Comparison of ENCODE assay signal across 8 cellular contexts in the genomic region with DNA sequence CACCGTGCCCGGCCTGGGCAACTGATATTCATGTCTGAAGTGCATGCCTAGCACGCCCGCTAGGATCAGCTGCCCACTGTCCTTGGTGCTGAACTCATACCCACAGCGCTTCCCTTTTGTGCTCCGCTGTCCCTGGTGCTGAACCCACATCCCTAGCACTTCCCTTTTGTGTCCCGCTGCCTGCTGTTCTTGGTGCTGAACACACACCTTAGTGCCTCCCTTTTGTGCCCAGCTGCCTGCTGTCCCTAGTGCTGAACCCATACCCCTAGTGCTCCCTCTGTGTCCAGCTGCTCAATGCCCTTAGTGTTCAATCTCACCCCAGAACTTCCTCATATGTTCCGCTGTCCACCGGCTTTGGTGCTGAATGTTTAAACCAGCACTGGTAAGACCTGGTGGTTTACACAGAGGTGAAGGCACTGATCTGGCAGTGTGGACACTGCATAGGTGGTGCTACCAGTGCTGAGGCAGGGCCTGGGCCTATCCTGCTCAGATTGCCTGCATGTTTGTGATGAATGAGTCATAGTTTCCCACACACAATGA. TPM values are rescaled to one million over a fixed set of nuclear protein-coding genes. Genes with fewer than 3 reads are reported as not detected.
A peak's percentile ranks its signal among the peaks of the same experiment; 100 is the strongest.
DNase-seq lines count a peak whose midpoint lies in the region; ATAC-seq and TF ChIP-seq lines count a peak whose summit lies in the region.

No MANE protein-coding gene starts in this region.

- CTCF ChIA-PET in activated CD4-positive, alpha-beta memory T cell treated with anti-CD3 and anti-CD28 coated beads, Interleukin-2, amount 10 ng/mL, durations not matched to agents 7 days and 5 days (lab: Charles Lee) = interaction anchor here (0.7 kb wide), 1 partner anchor 39 kb away, joined by 3 read pairs; no protein-coding TSS in a partner anchor

- peaks cover 34% of the 10 kb centered on the region for H3K36me3 Mint-ChIP-seq in activated CD4-positive, alpha-beta memory T cell treated with anti-CD3 and anti-CD28 coated beads, Interleukin-2, amount 10 ng/mL, durations not matched to agents 7 days and 5 days (ENCODE audit: low read depth)

- DNase-seq in DMS53 treated with DMSO at 0.1 percent for 48 hours (lab: John Stamatoyannopoulos, UW; ENCODE audit: unreplicated experiment) (peak; percentile 64), NAMALWA (ENCODE audit: low spot score) (peak; percentile 93), dorsolateral prefrontal cortex (peak in 8 of 10 donors; percentile 49 to 68 (median 58)), lower lobe of right lung (peak; percentile 89), NK-92 (lab: John Stamatoyannopoulos, UW; ENCODE audit: unreplicated experiment) (no peak), SHP77 treated with DMSO at 0.1 percent for 48 hours (lab: John Stamatoyannopoulos, UW) (no peak)
- peak; percentile 87 for DNase-seq in activated CD4-positive, alpha-beta memory T cell treated with anti-CD3 and anti-CD28 coated beads, Interleukin-2, amount 10 ng/mL, durations not matched to agents 7 days and 5 days
- DNase-seq in stimulated activated CD8-positive, alpha-beta memory T cell treated with anti-CD3 and anti-CD28 coated beads, Interleukin-12 subunit alpha, Interleukin-12 subunit beta, amount 100 ng/mL, for 1 hour (ENCODE audit: low read depth) = peak; percentile 34

- no peaks in the 10 kb centered on the region for H3K4me1 ChIP-seq in lower lobe of right lung

- no peaks in the 10 kb centered on the region for H3K9me3 ChIP-seq in lower lobe of right lung

- no peaks in the 10 kb centered on the region for H3K27me3 ChIP-seq in dorsolateral prefrontal cortex
- H3K27me3 ChIP-seq in lower lobe of right lung (ENCODE audit: low read depth) = no peaks in the 10 kb centered on the region

- ATAC-seq in lower lobe of right lung = peak; percentile 85 to 93

- no peak overlapping the region for H3K4me3 Mint-ChIP-seq in activated CD4-positive, alpha-beta memory T cell treated with anti-CD3 and anti-CD28 coated beads, Interleukin-2, amount 10 ng/mL, durations not matched to agents 7 days and 5 days

- POLR2A ChIA-PET in activated CD4-positive, alpha-beta memory T cell treated with anti-CD3 and anti-CD28 coated beads, Interleukin-2, amount 10 ng/mL, durations not matched to agents 7 days and 5 days (lab: Charles Lee) = interaction anchor here (1.2 kb wide), 1 partner anchor 11 kb away, joined by 5 read pairs; no protein-coding TSS in a partner anchor

- peak in 20 of 56 donors; percentile 7 to 49 (median 24) for TF ChIP-seq CTCF in dorsolateral prefrontal cortex (IDR thresholded peaks at IDR 0.05 in 54 of 56, conservative IDR thresholded peaks at IDR 0.05 in 2 of 56; ENCODE audit: low read depth in 1 of 56, partially characterized antibody in 56 of 56)
- no peak for TF ChIP-seq CTCF in lower lobe of right lung (IDR thresholded peaks at IDR 0.05)

- no peaks in the 10 kb centered on the region for H3K27me3 Mint-ChIP-seq in activated CD4-positive, alpha-beta memory T cell treated with anti-CD3 and anti-CD28 coated beads, Interleukin-2, amount 10 ng/mL, durations not matched to agents 7 days and 5 days

- peaks cover 84% of the 10 kb centered on the region for H3K36me3 ChIP-seq in lower lobe of right lung

- H3K9me3 Mint-ChIP-seq in activated CD4-positive, alpha-beta memory T cell treated with anti-CD3 and anti-CD28 coated beads, Interleukin-2, amount 10 ng/mL, durations not matched to agents 7 days and 5 days = no peaks in the 10 kb centered on the region

- no peak overlapping the region for H3K27ac Mint-ChIP-seq in activated CD4-positive, alpha-beta memory T cell treated with anti-CD3 and anti-CD28 coated beads, Interleukin-2, amount 10 ng/mL, durations not matched to agents 7 days and 5 days

- H3K4me3 ChIP-seq in dorsolateral prefrontal cortex (no peak overlapping the region), lower lobe of right lung (no peak overlapping the region)

- H3K4me1 Mint-ChIP-seq in activated CD4-positive, alpha-beta memory T cell treated with anti-CD3 and anti-CD28 coated beads, Interleukin-2, amount 10 ng/mL, durations not matched to agents 7 days and 5 days = peaks cover 2% of the 10 kb centered on the region

- no peak overlapping the region for H3K27ac ChIP-seq in dorsolateral prefrontal cortex
- no peak overlapping the region for H3K27ac ChIP-seq in lower lobe of right lung

- intact Hi-C loops in dorsolateral prefrontal cortex (cut with DNase I) = no loop called here
- intact Hi-C loops in lower lobe of right lung (cut with DNase I) = no loop called here

RNA-seq across cellular contexts. Expression of a gene that starts 26.3 kb away (rescaled TPM):
- not detected for total RNA-seq in activated CD4-positive, alpha-beta memory T cell treated with anti-CD3 and anti-CD28 coated beads, Interleukin-2, amount 10 ng/mL, durations not matched to agents 7 days and 5 days
- total RNA-seq in dorsolateral prefrontal cortex (1 to 10 TPM in 38 of 120 experiments, under 1 TPM in 78, not detected in 4; 0.15 to 5.0 (median 0.72) TPM), lower lobe of right lung (7.7 TPM)

RNA-seq across cellular contexts. Expression of a gene that starts 37.9 kb away (rescaled TPM):
- 10 to 100 TPM; 80.0 to 80.6 TPM for total RNA-seq in activated CD4-positive, alpha-beta memory T cell treated with anti-CD3 and anti-CD28 coated beads, Interleukin-2, amount 10 ng/mL, durations not matched to agents 7 days and 5 days
- total RNA-seq in dorsolateral prefrontal cortex = 10 to 100 TPM; 38.8 to 67.5 (median 53.3) TPM
- 47.1 TPM for total RNA-seq in lower lobe of right lung

RNA-seq across cellular contexts. Expression of a gene that starts 38.6 kb away (rescaled TPM):
- total RNA-seq in activated CD4-positive, alpha-beta memory T cell treated with anti-CD3 and anti-CD28 coated beads, Interleukin-2, amount 10 ng/mL, durations not matched to agents 7 days and 5 days = 1 to 10 TPM; 8.0 to 8.1 TPM
- total RNA-seq in dorsolateral prefrontal cortex = 10 to 100 TPM in 60 of 120 experiments, 1 to 10 TPM in 60; 5.5 to 28.5 (median 10.0) TPM
- total RNA-seq in lower lobe of right lung = 6.8 TPM

RNA-seq across cellular contexts. Expression of a gene that starts 57.9 kb away (rescaled TPM):
- 100 to 1,000 TPM; 113 to 114 TPM for total RNA-seq in activated CD4-positive, alpha-beta memory T cell treated with anti-CD3 and anti-CD28 coated beads, Interleukin-2, amount 10 ng/mL, durations not matched to agents 7 days and 5 days
- total RNA-seq in dorsolateral prefrontal cortex (10 to 100 TPM; 27.0 to 56.5 (median 36.4) TPM), lower lobe of right lung (36.5 TPM)

RNA-seq across cellular contexts. Expression of a gene that starts 58.2 kb away (rescaled TPM):
- 10 to 100 TPM; 19.6 to 20.0 TPM for total RNA-seq in activated CD4-positive, alpha-beta memory T cell treated with anti-CD3 and anti-CD28 coated beads, Interleukin-2, amount 10 ng/mL, durations not matched to agents 7 days and 5 days
- total RNA-seq in dorsolateral prefrontal cortex (10 to 100 TPM in 65 of 120 experiments, 1 to 10 TPM in 55; 5.5 to 19.9 (median 10.1) TPM), lower lobe of right lung (13.8 TPM)

Comparison
In these comparisons a context has a peak if more than half of its experiments do, and no peak if none do; other contexts are left out.
1. DNase-seq: peak in DMS53 treated with DMSO at 0.1 percent for 48 hours (single experiment), NAMALWA (single experiment), activated CD4-positive, alpha-beta memory T cell treated with anti-CD3 and anti-CD28 coated beads, Interleukin-2, amount 10 ng/mL, durations not matched to agents 7 days and 5 days (single experiment), dorsolateral prefrontal cortex (8 of 10), lower lobe of right lung (single experiment) and stimulated activated CD8-positive, alpha-beta memory T cell treated with anti-CD3 and anti-CD28 coated beads, Interleukin-12 subunit alpha, Interleukin-12 subunit beta, amount 100 ng/mL, for 1 hour (single experiment); none in NK-92 (single experiment) and SHP77 treated with DMSO at 0.1 percent for 48 hours (single experiment).